Comparison of ENCODE assay signal across 1 cellular context in the genomic region with DNA sequence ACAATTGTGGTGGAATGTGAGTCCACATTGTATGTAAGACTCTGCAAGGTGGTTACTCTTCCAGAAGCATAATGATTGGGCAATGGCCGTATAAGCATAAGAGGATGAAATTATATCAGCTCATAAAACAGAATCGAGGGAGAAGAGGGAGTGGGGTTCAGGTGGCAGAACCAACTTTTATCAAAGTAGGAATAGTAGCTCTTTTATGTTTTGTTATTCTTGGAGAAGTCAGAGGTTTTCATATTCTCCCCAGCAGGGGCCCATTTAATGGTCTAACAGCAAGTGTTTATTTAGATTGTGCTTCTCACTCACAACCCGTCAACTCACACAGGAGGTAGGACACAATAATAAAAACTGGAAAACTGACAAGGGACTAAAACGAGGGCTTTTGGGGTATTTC.
TF ChIP-seq lines count a peak whose summit lies in the region.

No MANE protein-coding gene starts in this region.

TF ChIP-seq in GM23338, 12 proteins besides CTCF, POLR2A, EP300 and RAD21 (continued from another document):
- TF ChIP-seq ZNF462 (CRISPR knock-in tag; IDR thresholded peaks at IDR 0.05): no peak
- no peak for TF ChIP-seq REST (IDR thresholded peaks at IDR 0.05; ENCODE audit: unreplicated experiment)
- no peak for TF ChIP-seq EZH2 (IDR thresholded peaks at IDR 0.05; ENCODE audit: low read depth, unreplicated experiment)
- TF ChIP-seq STAT1 (IDR thresholded peaks at IDR 0.05; ENCODE audit: unreplicated experiment): no peak
- TF ChIP-seq POLR2AphosphoS5 (IDR thresholded peaks at IDR 0.05; ENCODE audit: low read depth): no peak
- no peak for TF ChIP-seq JUNB (IDR thresholded peaks at IDR 0.05; ENCODE audit: unreplicated experiment)
- no peak for TF ChIP-seq NANOG (IDR thresholded peaks at IDR 0.05; ENCODE audit: borderline replicate concordance)
- TF ChIP-seq, protein P1, sequence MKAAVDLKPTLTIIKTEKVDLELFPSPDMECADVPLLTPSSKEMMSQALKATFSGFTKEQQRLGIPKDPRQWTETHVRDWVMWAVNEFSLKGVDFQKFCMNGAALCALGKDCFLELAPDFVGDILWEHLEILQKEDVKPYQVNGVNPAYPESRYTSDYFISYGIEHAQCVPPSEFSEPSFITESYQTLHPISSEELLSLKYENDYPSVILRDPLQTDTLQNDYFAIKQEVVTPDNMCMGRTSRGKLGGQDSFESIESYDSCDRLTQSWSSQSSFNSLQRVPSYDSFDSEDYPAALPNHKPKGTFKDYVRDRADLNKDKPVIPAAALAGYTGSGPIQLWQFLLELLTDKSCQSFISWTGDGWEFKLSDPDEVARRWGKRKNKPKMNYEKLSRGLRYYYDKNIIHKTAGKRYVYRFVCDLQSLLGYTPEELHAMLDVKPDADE (IDR thresholded peaks at IDR 0.05): no peak
TF ChIP-seq in GM23338: peak in this region for 0.
